15 cellular contexts compared by ENCODE assay signal in genomic region chr7:73879977-73880681, GRCh38. TPM values are rescaled to one million over a fixed set of nuclear protein-coding genes. Genes with fewer than 3 reads are reported as not detected.
DNase-seq lines count a peak whose midpoint lies in the region; ATAC-seq and TF ChIP-seq lines count a peak whose summit lies in the region.
"Had no signal": no experiment of that assay in that cellular context is flagged by ENCODE, and none has a peak within 500 bp of the region (broad histone marks: within the 10 kb centered on the region; RNA-seq: fewer than 3 reads in every experiment).

No MANE protein-coding gene starts in this region.

- no peak for TF ChIP-seq EP300 in gastroesophageal sphincter (IDR thresholded peaks at IDR 0.05)

- H3K4me3 Mint-ChIP-seq in natural killer cell treated with Interleukin-12 subunit alpha and Interleukin-12 subunit beta and Interleukin-15 and Interleukin-18, amount 100 ng/mL, for 72 hours = no peak overlapping the region
- H3K4me3 Mint-ChIP-seq in natural killer cell (no peak overlapping the region), nephron progenitor cell (peak overlapping the region; percentile 64)
- H3K4me3 Mint-ChIP-seq: stimulated activated naive CD8-positive, alpha-beta T cell treated with anti-CD3 and anti-CD28 coated beads, Interleukin-15, Interleukin-2, amounts not matched to agents 100 ng/mL and 50 ng/mL, for 24 hours had no signal

- no peaks in the 10 kb centered on the region for H3K9me3 ChIP-seq in gastroesophageal sphincter
- H3K9me3 ChIP-seq: Peyer's patch had no signal

- H3K4me3 ChIP-seq in gastroesophageal sphincter = no peak overlapping the region
- H3K4me3 ChIP-seq: Peyer's patch had no signal

- no peak overlapping the region for H3K27ac Mint-ChIP-seq in natural killer cell treated with Interleukin-12 subunit alpha and Interleukin-12 subunit beta and Interleukin-15 and Interleukin-18, amount 100 ng/mL, for 72 hours
- no peak overlapping the region for H3K27ac Mint-ChIP-seq in natural killer cell
- peak overlapping the region; percentile 40 for H3K27ac Mint-ChIP-seq in nephron progenitor cell
- H3K27ac Mint-ChIP-seq: stimulated activated naive CD8-positive, alpha-beta T cell treated with anti-CD3 and anti-CD28 coated beads, Interleukin-15, Interleukin-2, amounts not matched to agents 100 ng/mL and 50 ng/mL, for 24 hours had no signal

- H3K4me1 ChIP-seq in gastroesophageal sphincter = peaks cover 0 to 32% (median 13%) of the 10 kb centered on the region in 3 donors
- H3K4me1 ChIP-seq: Peyer's patch had no signal

- no peaks in the 10 kb centered on the region for H3K27me3 ChIP-seq in gastroesophageal sphincter
- H3K27me3 ChIP-seq: Peyer's patch had no signal

- in situ Hi-C loops in GM13976 (cut with MboI; ENCODE audit: low sequenced_read_pairs, unreplicated experiment) = no loop called here

- H3K27me3 Mint-ChIP-seq in natural killer cell treated with Interleukin-12 subunit alpha and Interleukin-12 subunit beta and Interleukin-15 and Interleukin-18, amount 100 ng/mL, for 72 hours = peaks cover 4 to 6% of the 10 kb centered on the region in 2 donors
- peaks cover 0 to 7% of the 10 kb centered on the region in 2 donors for H3K27me3 Mint-ChIP-seq in natural killer cell (ENCODE audit: low read depth in 2 of 2)
- peaks cover 38% of the 10 kb centered on the region for H3K27me3 Mint-ChIP-seq in nephron progenitor cell (ENCODE audit: low read depth, poor library complexity)

- no peaks in the 10 kb centered on the region for H3K4me1 Mint-ChIP-seq in natural killer cell treated with Interleukin-12 subunit alpha and Interleukin-12 subunit beta and Interleukin-15 and Interleukin-18, amount 100 ng/mL, for 72 hours (ENCODE audit: low read depth in 2 of 2)
- H3K4me1 Mint-ChIP-seq in natural killer cell = no peaks in the 10 kb centered on the region
- peaks cover 22% of the 10 kb centered on the region for H3K4me1 Mint-ChIP-seq in nephron progenitor cell

- intact Hi-C loops in natural killer cell (cut with micrococcal nuclease) = no loop called here

- H3K9me3 Mint-ChIP-seq in natural killer cell treated with Interleukin-12 subunit alpha and Interleukin-12 subunit beta and Interleukin-15 and Interleukin-18, amount 100 ng/mL, for 72 hours = no peaks in the 10 kb centered on the region
- H3K9me3 Mint-ChIP-seq in natural killer cell (no peaks in the 10 kb centered on the region), nephron progenitor cell (no peaks in the 10 kb centered on the region)
- H3K9me3 Mint-ChIP-seq: stimulated activated naive CD8-positive, alpha-beta T cell treated with anti-CD3 and anti-CD28 coated beads, Interleukin-15, Interleukin-2, amounts not matched to agents 100 ng/mL and 50 ng/mL, for 24 hours had no signal

- H3K36me3 Mint-ChIP-seq in natural killer cell treated with Interleukin-12 subunit alpha and Interleukin-12 subunit beta and Interleukin-15 and Interleukin-18, amount 100 ng/mL, for 72 hours = no peaks in the 10 kb centered on the region
- no peaks in the 10 kb centered on the region for H3K36me3 Mint-ChIP-seq in natural killer cell
- H3K36me3 Mint-ChIP-seq in nephron progenitor cell (ENCODE audit: low read depth) = no peaks in the 10 kb centered on the region

- no peak for TF ChIP-seq CTCF in natural killer cell (IDR thresholded peaks at IDR 0.05)
- no peak for TF ChIP-seq CTCF in gastroesophageal sphincter (IDR thresholded peaks at IDR 0.05)
- no peak for TF ChIP-seq CTCF in nephron progenitor cell (IDR thresholded peaks at IDR 0.05)
- no peak for TF ChIP-seq CTCF in GM13976 (IDR thresholded peaks at IDR 0.05; ENCODE audit: borderline replicate concordance, control extremely low read depth, extremely low read depth, insufficient read depth, missing control alignments)

- H3K27ac ChIP-seq in gastroesophageal sphincter = peak overlapping the region in 3 of 4 donors; percentile 59 to 74 (median 65)

- WGBS in gastroesophageal sphincter (ENCODE audit: low coverage in 1 of 2), 2 donors = 60 to 66% methylated on average over 2 to 4 of the region's 18 CpGs

- no peak for ATAC-seq in natural killer cell treated with Interleukin-12 subunit alpha and Interleukin-12 subunit beta and Interleukin-15 and Interleukin-18, amount 100 ng/mL, for 72 hours
- no peak for ATAC-seq in natural killer cell
- peak; percentile 86 for ATAC-seq in gastroesophageal sphincter
- ATAC-seq in HG02884 (IDR thresholded peaks at IDR 0.05; ENCODE audit: unreplicated experiment) = no peak

- no peak for TF ChIP-seq POLR2A in gastroesophageal sphincter (IDR thresholded peaks at IDR 0.05)

- peak; percentile 40 for DNase-seq in natural killer cell treated with Interleukin-12 subunit alpha and Interleukin-12 subunit beta and Interleukin-15 and Interleukin-18, amount 100 ng/mL, for 72 hours (ENCODE audit: low spot score)
- DNase-seq in natural killer cell = no peak
- peak; percentile 57 for DNase-seq in nephron progenitor cell
- DNase-seq in GM13976 (ENCODE audit: low spot score) = no peak
- DNase-seq in activated CD4-positive, alpha-beta T cell treated with anti-CD3 and anti-CD28 coated beads, Interleukin-2, amount 50 U/mL, for 1 hour = no peak
- DNase-seq in stimulated activated CD4-positive, alpha-beta T cell treated with anti-CD3 and anti-CD28 coated beads, Interleukin-12 subunit alpha, Interleukin-12 subunit beta, amount 100 ng/mL, for 4 hours = no peak
- DNase-seq: activated CD8-positive, alpha-beta memory T cell treated with anti-CD3 and anti-CD28 coated beads, Interleukin-2, amount 50 U/mL, for 48 hours; DND-41; NCI-H2227 treated with DMSO at 0.1 percent for 48 hours; occipital lobe had no signal

- no peaks in the 10 kb centered on the region for H3K36me3 ChIP-seq in gastroesophageal sphincter
- H3K36me3 ChIP-seq: Peyer's patch had no signal

RNA-seq across cellular contexts. Expression of gene TMEM270, which starts 19.2 kb away (rescaled TPM):
- total RNA-seq in natural killer cell treated with Interleukin-12 subunit alpha and Interleukin-12 subunit beta and Interleukin-15 and Interleukin-18, amount 100 ng/mL, for 72 hours = not detected
- not detected for total RNA-seq in natural killer cell
- not detected for total RNA-seq in gastroesophageal sphincter
- total RNA-seq: endothelial cell of umbilical vein, occipital lobe, Peyer's patch had no signal

RNA-seq across cellular contexts. Expression of gene METTL27, which starts 37.8 kb away (rescaled TPM):
- total RNA-seq in natural killer cell treated with Interleukin-12 subunit alpha and Interleukin-12 subunit beta and Interleukin-15 and Interleukin-18, amount 100 ng/mL, for 72 hours = not detected
- total RNA-seq in natural killer cell (1 to 10 TPM in 1 of 3 donors, not detected in 2; 1.2 TPM), gastroesophageal sphincter (1 to 10 TPM in 3 of 4 donors, under 1 TPM in 1; 0.93 to 7.8 (median 3.5) TPM)

RNA-seq across cellular contexts. Expression of gene CLDN4, which starts 49.3 kb away (rescaled TPM):
- total RNA-seq in natural killer cell treated with Interleukin-12 subunit alpha and Interleukin-12 subunit beta and Interleukin-15 and Interleukin-18, amount 100 ng/mL, for 72 hours = not detected
- total RNA-seq in natural killer cell (under 1 TPM; 0.09 to 0.30 (median 0.20) TPM), gastroesophageal sphincter (10 to 100 TPM in 1 of 4 donors, under 1 TPM in 3; 0.54 to 16.8 (median 0.79) TPM)

Comparison
In these comparisons a context has a peak if more than half of its experiments do, and no peak if none do; other contexts are left out.
1. DNase-seq: peak in natural killer cell treated with Interleukin-12 subunit alpha and Interleukin-12 subunit beta and Interleukin-15 and Interleukin-18, amount 100 ng/mL, for 72 hours (single experiment) and nephron progenitor cell (single experiment); none in natural killer cell (single experiment), GM13976 (single experiment), activated CD4-positive, alpha-beta T cell treated with anti-CD3 and anti-CD28 coated beads, Interleukin-2, amount 50 U/mL, for 1 hour (single experiment) and stimulated activated CD4-positive, alpha-beta T cell treated with anti-CD3 and anti-CD28 coated beads, Interleukin-12 subunit alpha, Interleukin-12 subunit beta, amount 100 ng/mL, for 4 hours (single experiment).